Comparison of ENCODE assay signal across 18 cellular contexts in the genomic region with DNA sequence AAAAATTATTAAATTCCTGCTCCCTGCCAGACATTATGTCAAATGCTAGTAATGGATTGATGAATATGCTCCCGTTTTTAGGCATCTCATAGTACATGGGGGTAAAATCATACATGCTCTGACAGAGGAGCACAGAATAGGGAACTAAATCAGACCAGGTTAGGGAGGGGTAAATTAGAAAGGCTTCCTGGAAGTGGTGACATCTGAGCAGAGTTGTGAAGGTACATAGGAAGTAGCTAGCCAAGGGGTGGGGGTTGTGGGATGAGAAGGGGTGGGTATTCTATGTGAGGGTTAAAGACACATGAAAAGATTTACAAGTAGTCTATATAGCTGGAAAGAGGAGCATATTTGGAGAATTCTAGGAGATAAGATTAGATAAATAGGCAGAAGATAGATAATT.
DNase-seq lines count a peak whose midpoint lies in the region; ATAC-seq lines count a peak whose summit lies in the region.
"Had no signal": no experiment of that assay in that cellular context is flagged by ENCODE, and none has a peak within 500 bp of the region (broad histone marks: within the 10 kb centered on the region; RNA-seq: fewer than 3 reads in every experiment).

No MANE protein-coding gene starts in this region.

- ATAC-seq in activated naive CD8-positive, alpha-beta T cell treated with anti-CD3 and anti-CD28 coated beads, Interleukin-2, amount 50 U/mL, for 24 hours, result no peak
- ATAC-seq in naive thymus-derived CD8-positive, alpha-beta T cell, result peak in 1 of 2 donors; percentile 78
- ATAC-seq in GM18861 (IDR thresholded peaks at IDR 0.05; ENCODE audit: unreplicated experiment), result no peak
- no peak for ATAC-seq in GM18519 (IDR thresholded peaks at IDR 0.05; ENCODE audit: low FRiP score, unreplicated experiment)
- ATAC-seq: A549, HCT116 had no signal

- POLR2A ChIA-PET in activated CD4-positive, alpha-beta T cell treated with anti-CD3 and anti-CD28 coated beads, Interleukin-2, amount 10 ng/mL, durations not matched to agents 7 days and 5 days (lab: Charles Lee), result no interaction called here
- POLR2A ChIA-PET in naive thymus-derived CD8-positive, alpha-beta T cell (lab: Charles Lee), result no interaction called here

- H3K36me3 Mint-ChIP-seq in activated CD4-positive, alpha-beta T cell treated with anti-CD3 and anti-CD28 coated beads, Interleukin-2, amount 10 ng/mL, durations not matched to agents 7 days and 5 days (ENCODE audit: low read depth), result no peaks in the 10 kb centered on the region
- peaks cover 21% of the 10 kb centered on the region for H3K36me3 Mint-ChIP-seq in activated naive CD8-positive, alpha-beta T cell
- H3K36me3 Mint-ChIP-seq in activated naive CD8-positive, alpha-beta T cell treated with anti-CD3 and anti-CD28 coated beads, Interleukin-2, amount 50 U/mL, for 24 hours (ENCODE audit: low read depth), result peaks cover 11% of the 10 kb centered on the region
- peaks cover 0 to 47% (median 21%) of the 10 kb centered on the region in 3 donors for H3K36me3 Mint-ChIP-seq in naive thymus-derived CD8-positive, alpha-beta T cell

- no peaks in the 10 kb centered on the region for H3K27me3 Mint-ChIP-seq in activated CD4-positive, alpha-beta T cell treated with anti-CD3 and anti-CD28 coated beads, Interleukin-2, amount 10 ng/mL, durations not matched to agents 7 days and 5 days
- H3K27me3 Mint-ChIP-seq in activated naive CD8-positive, alpha-beta T cell, result no peaks in the 10 kb centered on the region
- H3K27me3 Mint-ChIP-seq in activated naive CD8-positive, alpha-beta T cell treated with anti-CD3 and anti-CD28 coated beads, Interleukin-2, amount 50 U/mL, for 24 hours, result no peaks in the 10 kb centered on the region
- H3K27me3 Mint-ChIP-seq in naive thymus-derived CD8-positive, alpha-beta T cell, result no peaks in the 10 kb centered on the region

- no peak overlapping the region for H3K27ac Mint-ChIP-seq in activated CD4-positive, alpha-beta T cell treated with anti-CD3 and anti-CD28 coated beads, Interleukin-2, amount 10 ng/mL, durations not matched to agents 7 days and 5 days
- peak overlapping the region; percentile 77 for H3K27ac Mint-ChIP-seq in activated naive CD8-positive, alpha-beta T cell
- no peak overlapping the region for H3K27ac Mint-ChIP-seq in activated naive CD8-positive, alpha-beta T cell treated with anti-CD3 and anti-CD28 coated beads, Interleukin-2, amount 50 U/mL, for 24 hours
- peak overlapping the region in 8 of 10 donors; percentile 7 to 82 (median 72) for H3K27ac Mint-ChIP-seq in naive thymus-derived CD8-positive, alpha-beta T cell
- H3K27ac Mint-ChIP-seq: HFFc6 had no signal

- H3K4me1 Mint-ChIP-seq in activated CD4-positive, alpha-beta T cell treated with anti-CD3 and anti-CD28 coated beads, Interleukin-2, amount 10 ng/mL, durations not matched to agents 7 days and 5 days, result peaks cover 14% of the 10 kb centered on the region
- H3K4me1 Mint-ChIP-seq in activated naive CD8-positive, alpha-beta T cell (ENCODE audit: low read depth), result peaks cover 58% of the 10 kb centered on the region
- H3K4me1 Mint-ChIP-seq in activated naive CD8-positive, alpha-beta T cell treated with anti-CD3 and anti-CD28 coated beads, Interleukin-2, amount 50 U/mL, for 24 hours, result peaks cover 26% of the 10 kb centered on the region
- peaks cover 24 to 52% (median 37%) of the 10 kb centered on the region in 4 donors for H3K4me1 Mint-ChIP-seq in naive thymus-derived CD8-positive, alpha-beta T cell

- peaks cover 31% of the 10 kb centered on the region for H3K9me3 Mint-ChIP-seq in activated CD4-positive, alpha-beta T cell treated with anti-CD3 and anti-CD28 coated beads, Interleukin-2, amount 10 ng/mL, durations not matched to agents 7 days and 5 days
- H3K9me3 Mint-ChIP-seq in activated naive CD8-positive, alpha-beta T cell (ENCODE audit: low read depth), result peaks cover 32% of the 10 kb centered on the region
- peaks cover 55% of the 10 kb centered on the region for H3K9me3 Mint-ChIP-seq in activated naive CD8-positive, alpha-beta T cell treated with anti-CD3 and anti-CD28 coated beads, Interleukin-2, amount 50 U/mL, for 24 hours
- H3K9me3 Mint-ChIP-seq in naive thymus-derived CD8-positive, alpha-beta T cell, result peaks cover 14 to 91% (median 48%) of the 10 kb centered on the region in 9 donors

- H3K4me3 Mint-ChIP-seq in activated CD4-positive, alpha-beta T cell treated with anti-CD3 and anti-CD28 coated beads, Interleukin-2, amount 10 ng/mL, durations not matched to agents 7 days and 5 days, result no peak overlapping the region
- peak overlapping the region; percentile 38 for H3K4me3 Mint-ChIP-seq in activated naive CD8-positive, alpha-beta T cell
- no peak overlapping the region for H3K4me3 Mint-ChIP-seq in activated naive CD8-positive, alpha-beta T cell treated with anti-CD3 and anti-CD28 coated beads, Interleukin-2, amount 50 U/mL, for 24 hours
- peak overlapping the region in 9 of 10 donors; percentile 14 to 74 (median 57) for H3K4me3 Mint-ChIP-seq in naive thymus-derived CD8-positive, alpha-beta T cell
- H3K4me3 Mint-ChIP-seq: HFFc6 had no signal

- peak; percentile 6 for DNase-seq in activated CD4-positive, alpha-beta T cell treated with anti-CD3 and anti-CD28 coated beads, Interleukin-2, amount 10 ng/mL, durations not matched to agents 7 days and 5 days
- no peak for DNase-seq in activated CD4-positive, alpha-beta T cell treated with anti-CD3 and anti-CD28 coated beads for 1 hour
- no peak for DNase-seq in activated naive CD8-positive, alpha-beta T cell treated with anti-CD3 and anti-CD28 coated beads, Interleukin-2, amount 50 U/mL, for 24 hours
- DNase-seq in Jurkat, Clone E6-1 (ENCODE audit: low read depth, low spot score), result peak; percentile 9
- peak in 2 of 10 donors; percentile 24 to 33 for DNase-seq in naive thymus-derived CD8-positive, alpha-beta T cell
- DNase-seq: AML-193, DMS153, DMS79, GDM1, GOT3, H7, HFFc6, IMR-90 had no signal

- H3K4me3 ChIP-seq in Jurkat, Clone E6-1 (ENCODE audit: low read length), result no peak overlapping the region
- H3K4me3 ChIP-seq: A549 had no signal

- CTCF ChIA-PET in activated CD4-positive, alpha-beta T cell treated with anti-CD3 and anti-CD28 coated beads, Interleukin-2, amount 10 ng/mL, durations not matched to agents 7 days and 5 days (lab: Charles Lee), result no interaction called here

Comparison
In these comparisons a context has a peak if more than half of its experiments do, and no peak if none do; other contexts are left out.
1. DNase-seq: peak in activated CD4-positive, alpha-beta T cell treated with anti-CD3 and anti-CD28 coated beads, Interleukin-2, amount 10 ng/mL, durations not matched to agents 7 days and 5 days (single experiment) and Jurkat, Clone E6-1 (single experiment); none in activated CD4-positive, alpha-beta T cell treated with anti-CD3 and anti-CD28 coated beads for 1 hour (single experiment) and activated naive CD8-positive, alpha-beta T cell treated with anti-CD3 and anti-CD28 coated beads, Interleukin-2, amount 50 U/mL, for 24 hours (single experiment).
2. H3K27ac Mint-ChIP-seq: peak in activated naive CD8-positive, alpha-beta T cell (single experiment) and naive thymus-derived CD8-positive, alpha-beta T cell (8 of 10); none in activated CD4-positive, alpha-beta T cell treated with anti-CD3 and anti-CD28 coated beads, Interleukin-2, amount 10 ng/mL, durations not matched to agents 7 days and 5 days (single experiment) and activated naive CD8-positive, alpha-beta T cell treated with anti-CD3 and anti-CD28 coated beads, Interleukin-2, amount 50 U/mL, for 24 hours (single experiment).
3. H3K4me3 Mint-ChIP-seq: peak in activated naive CD8-positive, alpha-beta T cell (single experiment) and naive thymus-derived CD8-positive, alpha-beta T cell (9 of 10); none in activated CD4-positive, alpha-beta T cell treated with anti-CD3 and anti-CD28 coated beads, Interleukin-2, amount 10 ng/mL, durations not matched to agents 7 days and 5 days (single experiment) and activated naive CD8-positive, alpha-beta T cell treated with anti-CD3 and anti-CD28 coated beads, Interleukin-2, amount 50 U/mL, for 24 hours (single experiment).